Comparison of ENCODE assay signal across 1 cellular context in genomic region chr14:72663956-72664650, GRCh38.
TF ChIP-seq lines count a peak whose summit lies in the region.

No MANE protein-coding gene starts in this region.

TF ChIP-seq in endothelial cell of umbilical vein, 7 proteins besides CTCF, POLR2A, EP300 and RAD21:
- TF ChIP-seq MAX (IDR thresholded peaks at IDR 0.05; ENCODE audit: insufficient read depth, insufficient read length) (no peak), MYC (IDR thresholded peaks at IDR 0.05; ENCODE audit: low read depth, low read length) (no peak), POLR2AphosphoS5 (IDR thresholded peaks at IDR 0.05; ENCODE audit: insufficient read depth, low read depth, low read length) (no peak), JUN (IDR thresholded peaks at IDR 0.05; ENCODE audit: borderline replicate concordance, insufficient read depth, insufficient read length, low read depth) (no peak), EZH2 (IDR thresholded peaks at IDR 0.05; ENCODE audit: borderline replicate concordance, low read depth, low read length, severe bottlenecking) (no peak)
